ENCODE assay signal across 8 cellular contexts in genomic region chr7:115356139-115356746, GRCh38.
DNase-seq lines count a peak whose midpoint lies in the region; ATAC-seq, FAIRE-seq and TF ChIP-seq lines count a peak whose summit lies in the region.

No MANE protein-coding gene starts in this region.

- H3K79me2 ChIP-seq in HCT116 (ENCODE audit: insufficient read depth, low read length) = no peaks in the 10 kb centered on the region

- peak; percentile 51 for TF ChIP-seq RAD21 in HCT116 (IDR thresholded peaks at IDR 0.05; ENCODE audit: low read depth)

- H3K4me2 ChIP-seq in HCT116 (ENCODE audit: low read length) = no peak overlapping the region

- no peak overlapping the region for H3K27ac ChIP-seq in HCT116 (ENCODE audit: low read depth, low read length)
- no peak overlapping the region for H3K27ac ChIP-seq in kidney (ENCODE audit: low read depth in 2 of 2, low read length in 2 of 2)

- intact Hi-C loops in HCT116 (cut with micrococcal nuclease) (loop anchor here (1.0 to 10.0 kb wide), 3 partner anchors 261 to 495 kb away; no protein-coding TSS in a partner anchor), kidney (cut with DNase I) (no loop called here)

- H3K9me3 ChIP-seq in HCT116 (ENCODE audit: control insufficient read depth in 1 of 2, insufficient read depth in 1 of 2, low read depth in 1 of 2, low read length in 2 of 2) = no peaks in the 10 kb centered on the region
- no peaks in the 10 kb centered on the region for H3K9me3 ChIP-seq in kidney (ENCODE audit: control insufficient read depth in 1 of 2, low read length in 2 of 2)

- no peaks in the 10 kb centered on the region for H3K36me3 ChIP-seq in HCT116 (ENCODE audit: control insufficient read depth in 1 of 2, insufficient read depth in 2 of 2, low read length in 2 of 2)
- H3K36me3 ChIP-seq in kidney (ENCODE audit: control insufficient read depth in 1 of 2, insufficient read depth in 2 of 2, low read length in 2 of 2) = no peaks in the 10 kb centered on the region

- H4K20me1 ChIP-seq in HCT116 (ENCODE audit: insufficient read depth) = no peaks in the 10 kb centered on the region

- H3K4me1 ChIP-seq in HCT116 (ENCODE audit: control insufficient read depth in 1 of 2, insufficient read depth in 2 of 2, low read length in 2 of 2) (no peaks in the 10 kb centered on the region), kidney (ENCODE audit: control insufficient read depth in 1 of 2, insufficient read depth in 1 of 2, low read depth in 1 of 2, low read length in 2 of 2) (no peaks in the 10 kb centered on the region)

- TF ChIP-seq POLR2A in HCT116 (IDR thresholded peaks at IDR 0.05; ENCODE audit: borderline replicate concordance, extremely low read depth, insufficient read depth, insufficient read length) = no peak

- no peaks in the 10 kb centered on the region for H3K27me3 ChIP-seq in HCT116 (ENCODE audit: insufficient read depth, low read length)

- H3K9me2 ChIP-seq in HCT116 (ENCODE audit: insufficient read depth) = no peaks in the 10 kb centered on the region; the same call in 1 of the 2 replicates

- peak; percentile 92 for FAIRE-seq in kidney (lab: Jason Lieb, UNC)

- RAD21 ChIA-PET in HCT116 (lab: Charles Lee; ENCODE audit: low non-redundant PET in 1 of 2, low total read pairs in 2 of 2, uncharacterized antibody in 2 of 2, unreplicated experiment in 2 of 2) = no interaction called here

- CTCF ChIA-PET in HCT116 (lab: Charles Lee) = interaction anchor here (0.7 kb wide), 1 partner anchor 495 kb away, joined by 3 read pairs; no protein-coding TSS in a partner anchor

- peak; percentile 63 for ATAC-seq in HCT116
- no peak for ATAC-seq in GM21360 (IDR thresholded peaks at IDR 0.05; ENCODE audit: unreplicated experiment)

- TF ChIP-seq CTCF in HCT116 (IDR thresholded peaks at IDR 0.05 in 2 of 3, conservative IDR thresholded peaks at IDR 0.05 in 1 of 3; ENCODE audit: borderline replicate concordance in 1 of 3, insufficient read depth in 1 of 3, low read depth in 2 of 3, low read length in 2 of 3) (peak; percentile 28 to 56 (median 45); a peak in 5 of 6 replicates), kidney (IDR thresholded peaks at IDR 0.05; ENCODE audit: borderline replicate concordance, extremely low read depth, insufficient read depth) (peak; percentile 9)

- H2AFZ ChIP-seq in HCT116 (ENCODE audit: low read depth, low read length, poor library complexity, severe bottlenecking) = peak overlapping the region; percentile 66

- H3K9ac ChIP-seq in HCT116 (ENCODE audit: low read length) (no peak overlapping the region), kidney (ENCODE audit: low read length in 2 of 2) (no peak overlapping the region)

- POLR2A ChIA-PET in HCT116 (lab: Charles Lee) = no interaction called here

- peak; percentile 27 for DNase-seq in D341Med (ENCODE audit: low spot score)
- peak; percentile 21 for DNase-seq in HCT116 (ENCODE audit: low read depth, low spot score)
- DNase-seq in SW480 (ENCODE audit: low spot score) = peak; percentile 21
- DNase-seq in kidney = no peak
- no peak for DNase-seq in hippocampal formation (lab: John Stamatoyannopoulos, UW)
- no peak for DNase-seq in putamen (ENCODE audit: low spot score)
- no peak for DNase-seq in HuH-7.5 (ENCODE audit: low spot score)

- H3K4me3 ChIP-seq in HCT116 (replicated peaks in 1 of 2; ENCODE audit: low read depth in 1 of 2, low read length in 2 of 2) = no peak overlapping the region
- H3K4me3 ChIP-seq in kidney (ENCODE audit: low read length in 2 of 2) = no peak overlapping the region

- no TSS peak for BruUV-seq in HCT116 (replicated peaks; lab: Mats Ljungman, UMichigan)

TF ChIP-seq in HCT116, 20 proteins besides CTCF, POLR2A, EP300 and RAD21:
- no peak for TF ChIP-seq FOSL1 (IDR thresholded peaks at IDR 0.05; ENCODE audit: low read depth)
- TF ChIP-seq, protein P1, sequence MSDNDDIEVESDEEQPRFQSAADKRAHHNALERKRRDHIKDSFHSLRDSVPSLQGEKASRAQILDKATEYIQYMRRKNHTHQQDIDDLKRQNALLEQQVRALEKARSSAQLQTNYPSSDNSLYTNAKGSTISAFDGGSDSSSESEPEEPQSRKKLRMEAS (IDR thresholded peaks at IDR 0.05) = no peak
- no peak for TF ChIP-seq ATF3 (IDR thresholded peaks at IDR 0.05)
- no peak for TF ChIP-seq SP1 (IDR thresholded peaks at IDR 0.05; ENCODE audit: low read depth)
- no peak for TF ChIP-seq SIN3A (IDR thresholded peaks at IDR 0.05; ENCODE audit: low read depth)
- no peak for TF ChIP-seq YY1 (IDR thresholded peaks at IDR 0.05; ENCODE audit: extremely low read depth, insufficient replicate concordance, low read depth, low read length)
- TF ChIP-seq CBX3 (IDR thresholded peaks at IDR 0.05; ENCODE audit: low read depth) = no peak
- no peak for TF ChIP-seq EZH2phosphoT487 (IDR thresholded peaks at IDR 0.05; ENCODE audit: borderline replicate concordance)
- no peak for TF ChIP-seq SRF (IDR thresholded peaks at IDR 0.05; ENCODE audit: low read depth)
- TF ChIP-seq ELF1 (IDR thresholded peaks at IDR 0.05; ENCODE audit: borderline replicate concordance, low read depth) = no peak
- TF ChIP-seq ZBTB33 (IDR thresholded peaks at IDR 0.05; ENCODE audit: extremely low read depth, insufficient replicate concordance, low read length) = no peak
- TF ChIP-seq POLR2AphosphoS5 (IDR thresholded peaks at IDR 0.05; ENCODE audit: low read depth, low read length) = no peak
- TF ChIP-seq EZH2 (IDR thresholded peaks at IDR 0.05) = no peak
- TF ChIP-seq TCF7L2 (IDR thresholded peaks at IDR 0.05; ENCODE audit: borderline replicate concordance, extremely low read depth, insufficient read depth, insufficient read length) = no peak
- TF ChIP-seq EGR1 (IDR thresholded peaks at IDR 0.05; ENCODE audit: low read depth) = no peak
- TF ChIP-seq CEBPB (IDR thresholded peaks at IDR 0.05; ENCODE audit: low read depth) = no peak
- no peak for TF ChIP-seq JUND (IDR thresholded peaks at IDR 0.05)
- no peak for TF ChIP-seq ZFX (IDR thresholded peaks at IDR 0.05)
- no peak for TF ChIP-seq ZNF274 (IDR thresholded peaks at IDR 0.05; ENCODE audit: low read depth, low read length)

Comparison
In these comparisons a context has a peak if more than half of its experiments do, and no peak if none do; other contexts are left out.
1. DNase-seq: peak in D341Med (single experiment), HCT116 (single experiment) and SW480 (single experiment); none in kidney (single experiment), hippocampal formation (0 of 2), putamen (single experiment) and HuH-7.5 (single experiment).